ENCODE assay signal across 16 cellular contexts in genomic region chr18:48099481-48100167, GRCh38.
"Had no signal": no experiment of that assay in that cellular context is flagged by ENCODE, and none has a peak within 500 bp of the region (broad histone marks: within the 10 kb centered on the region; RNA-seq: fewer than 3 reads in every experiment).

No MANE protein-coding gene starts in this region.

- H3K4me3 Mint-ChIP-seq: activated CD4-positive, alpha-beta memory T cell treated with anti-CD3 and anti-CD28 coated beads, Interleukin-2, amount 10 ng/mL, durations not matched to agents 7 days and 5 days; activated naive CD4-positive, alpha-beta T cell treated with anti-CD3 and anti-CD28 coated beads, Interleukin-2, amount 50 U/mL, for 24 hours; activated T-helper 1 cell treated with anti-CD3 and anti-CD28 coated beads, Interleukin-12 subunit alpha, Interleukin-12 subunit beta, Interleukin-2, Interleukin-4 antibody, amounts not matched to agents 30 ng/mL and 10 ng/mL and 1 ng/mL, durations not matched to agents 14 hours and 24 hours and 36 hours; central memory CD8-positive, alpha-beta T cell; neural crest cell had no signal

- H3K27ac Mint-ChIP-seq: activated CD4-positive, alpha-beta memory T cell treated with anti-CD3 and anti-CD28 coated beads, Interleukin-2, amount 10 ng/mL, durations not matched to agents 7 days and 5 days; activated naive CD4-positive, alpha-beta T cell treated with anti-CD3 and anti-CD28 coated beads, Interleukin-2, amount 50 U/mL, for 24 hours; activated T-helper 1 cell treated with anti-CD3 and anti-CD28 coated beads, Interleukin-12 subunit alpha, Interleukin-12 subunit beta, Interleukin-2, Interleukin-4 antibody, amounts not matched to agents 30 ng/mL and 10 ng/mL and 1 ng/mL, durations not matched to agents 14 hours and 24 hours and 36 hours; progenitor cell of endocrine pancreas had no signal

- H3K4me1 Mint-ChIP-seq: activated CD4-positive, alpha-beta memory T cell treated with anti-CD3 and anti-CD28 coated beads, Interleukin-2, amount 10 ng/mL, durations not matched to agents 7 days and 5 days; activated naive CD4-positive, alpha-beta T cell treated with anti-CD3 and anti-CD28 coated beads, Interleukin-2, amount 50 U/mL, for 24 hours; central memory CD8-positive, alpha-beta T cell had no signal

- DNase-seq: activated CD4-positive, alpha-beta memory T cell treated with anti-CD3 and anti-CD28 coated beads, Interleukin-2, amount 10 ng/mL, durations not matched to agents 7 days and 5 days; activated CD4-positive, alpha-beta T cell treated with anti-CD3 and anti-CD28 coated beads for 48 hours; activated gamma-delta T cell treated with Interleukin-2 at 50 U/mL for 16 hours; effector memory CD4-positive, alpha-beta T cell; foreskin melanocyte; hippocampal formation; kidney glomerular epithelial cell; left lung; stimulated activated CD4-positive, alpha-beta T cell treated with anti-CD3 and anti-CD28 coated beads, Interleukin-4, amount 100 ng/mL, for 1 hour; stimulated activated naive CD4-positive, alpha-beta T cell treated with Interleukin-2 at 50 U/mL for 16 hours; upper lobe of right lung had no signal

- H3K36me3 Mint-ChIP-seq: activated naive CD4-positive, alpha-beta T cell treated with anti-CD3 and anti-CD28 coated beads, Interleukin-2, amount 50 U/mL, for 24 hours had no signal

- H3K9me3 Mint-ChIP-seq: activated CD4-positive, alpha-beta memory T cell treated with anti-CD3 and anti-CD28 coated beads, Interleukin-2, amount 10 ng/mL, durations not matched to agents 7 days and 5 days; activated naive CD4-positive, alpha-beta T cell treated with anti-CD3 and anti-CD28 coated beads, Interleukin-2, amount 50 U/mL, for 24 hours; activated T-helper 1 cell treated with anti-CD3 and anti-CD28 coated beads, Interleukin-12 subunit alpha, Interleukin-12 subunit beta, Interleukin-2, Interleukin-4 antibody, amounts not matched to agents 30 ng/mL and 10 ng/mL and 1 ng/mL, durations not matched to agents 14 hours and 24 hours and 36 hours; central memory CD8-positive, alpha-beta T cell; neural crest cell had no signal
